24 cellular contexts compared by ENCODE assay signal in the genomic region with DNA sequence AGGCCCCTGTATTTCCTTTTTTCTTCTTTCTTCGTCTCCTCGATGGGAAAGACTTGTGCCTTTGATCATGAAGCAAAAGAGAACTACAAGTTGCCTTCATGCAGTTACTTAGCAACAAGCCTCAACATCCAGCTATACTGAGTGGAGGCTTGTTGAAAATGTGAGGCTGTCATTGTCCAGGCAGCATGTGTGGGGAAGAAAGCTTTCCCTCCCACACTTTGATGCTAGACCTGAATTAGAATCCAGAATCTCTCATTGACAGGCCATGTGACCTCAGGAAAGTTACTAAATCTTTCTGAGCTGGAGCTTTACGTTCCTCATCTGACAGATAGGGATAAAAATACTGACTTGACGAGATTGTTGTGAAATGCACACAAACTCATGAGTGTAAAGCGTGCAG. TPM values are rescaled to one million over a fixed set of nuclear protein-coding genes. Genes with fewer than 3 reads are reported as not detected.
"Had no signal": no experiment of that assay in that cellular context is flagged by ENCODE, and none has a peak within 500 bp of the region (broad histone marks: within the 10 kb centered on the region; RNA-seq: fewer than 3 reads in every experiment).

No MANE protein-coding gene starts in this region.

- DNase-seq: cortex of kidney; effector memory CD4-positive, alpha-beta T cell; gastrocnemius medialis; heart right ventricle; islet precursor cell; left lung; mesendoderm; naive B cell; occipital lobe; pancreas; retina; right lobe of liver; stimulated activated CD4-positive, alpha-beta T cell treated with anti-CD3 and anti-CD28 coated beads, Interleukin-4, amount 100 ng/mL, for 1 hour; stimulated activated CD8-positive, alpha-beta memory T cell treated with anti-CD3 and anti-CD28 coated beads, Interleukin-4, amount 100 ng/mL, for 48 hours; stimulated activated naive B cell treated with anti-CD40 and anti-IgM and Interleukin-4, amounts not matched to agents 10 μg/mL and 1 μg/mL and 100 μg/mL, for 72 hours; stomach; thyroid gland; uterus had no signal

- H3K27me3 Mint-ChIP-seq: naive B cell; stimulated activated naive B cell treated with anti-CD40 and anti-IgM and Interleukin-4, amounts not matched to agents 10 μg/mL and 1 μg/mL and 100 μg/mL, for 72 hours; type B pancreatic cell had no signal

- H3K27ac ChIP-seq: gastrocnemius medialis, left lung, pancreas, prostate gland, right lobe of liver, stomach, suprapubic skin, thyroid gland, uterus had no signal

- H3K4me1 Mint-ChIP-seq: nephron had no signal

- ATAC-seq: esophagus mucosa; gastrocnemius medialis; heart right ventricle; left lung; pancreas; right lobe of liver; stimulated activated naive B cell treated with anti-CD40 and anti-IgM and Interleukin-4, amounts not matched to agents 10 μg/mL and 1 μg/mL and 100 μg/mL, for 72 hours had no signal

- H3K9me3 Mint-ChIP-seq: naive B cell; nephron; stimulated activated naive B cell treated with anti-CD40 and anti-IgM and Interleukin-4, amounts not matched to agents 10 μg/mL and 1 μg/mL and 100 μg/mL, for 72 hours; type B pancreatic cell had no signal

- H3K27ac Mint-ChIP-seq: naive B cell; nephron; stimulated activated naive B cell treated with anti-CD40 and anti-IgM and Interleukin-4, amounts not matched to agents 10 μg/mL and 1 μg/mL and 100 μg/mL, for 72 hours; type B pancreatic cell had no signal

- H3K4me3 Mint-ChIP-seq: naive B cell; nephron; stimulated activated naive B cell treated with anti-CD40 and anti-IgM and Interleukin-4, amounts not matched to agents 10 μg/mL and 1 μg/mL and 100 μg/mL, for 72 hours; type B pancreatic cell had no signal

RNA-seq across cellular contexts. Expression of gene EFCAB12, which starts 35.3 kb away (rescaled TPM):
- total RNA-seq: chondrocyte, gastrocnemius medialis had no signal
